Comparison of ENCODE assay signal across 24 cellular contexts in the genomic region with DNA sequence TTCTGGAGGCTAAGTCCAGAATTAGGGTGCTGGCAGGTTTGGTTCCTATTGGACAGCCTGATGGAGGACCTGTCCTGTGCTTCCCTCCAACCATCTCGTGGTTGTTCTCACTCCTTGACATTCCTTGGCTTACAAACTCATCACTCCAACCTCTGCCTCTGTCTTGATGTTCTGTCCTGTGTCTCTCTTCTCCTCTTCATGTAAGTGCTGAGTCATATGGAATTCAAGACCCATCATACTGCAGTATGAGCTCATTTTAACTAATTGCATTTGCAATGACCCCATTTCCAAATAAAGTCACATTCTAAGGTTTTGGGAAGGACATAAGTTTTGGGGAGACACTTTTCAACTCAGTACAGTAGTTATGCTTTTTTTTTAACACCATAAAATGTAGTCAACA.
A peak's percentile ranks its signal among the peaks of the same experiment; 100 is the strongest.
DNase-seq lines count a peak whose midpoint lies in the region; ATAC-seq, FAIRE-seq and TF ChIP-seq lines count a peak whose summit lies in the region.
"Had no signal": no experiment of that assay in that cellular context is flagged by ENCODE, and none has a peak within 500 bp of the region (broad histone marks: within the 10 kb centered on the region; RNA-seq: fewer than 3 reads in every experiment).

No MANE protein-coding gene starts in this region.

- no peak for TF ChIP-seq POLR2A in A549 (IDR thresholded peaks at IDR 0.05; ENCODE audit: low read length)

- no peak for TF ChIP-seq EP300 in A549 (IDR thresholded peaks at IDR 0.05)

- TF ChIP-seq CTCF in A549 (IDR thresholded peaks at IDR 0.05) (no peak), fibroblast of mammary gland (conservative IDR thresholded peaks at IDR 0.05; ENCODE audit: control insufficient read depth, insufficient read depth, low read depth, low read length) (no peak)

- H3K4me2 ChIP-seq in A549: no peak overlapping the region

- WGBS in A549 (ENCODE audit: missing lambda C conversion rate): 0% methylated on average over 1 of the region's 1 CpG

- ATAC-seq in A549: no peak
- no peak for ATAC-seq in HG03139 (IDR thresholded peaks at IDR 0.05; ENCODE audit: unreplicated experiment)

- no peaks in the 10 kb centered on the region for H3K4me1 ChIP-seq in A549
- H3K4me1 ChIP-seq: BE2C, Caco-2, Peyer's patch had no signal

- POLR2A ChIA-PET in A549 (lab: Yijun Ruan, JAX): no interaction called here

- H3K27ac ChIP-seq in A549: no peak overlapping the region
- H3K27ac ChIP-seq: Peyer's patch, SK-N-MC had no signal

- FAIRE-seq in A549 (lab: Jason Lieb, UNC): no peak
- FAIRE-seq: GM12892, GM18507, H54 had no signal

- H3K4me3 ChIP-seq in A549 (no peak overlapping the region), fibroblast of mammary gland (ENCODE audit: control insufficient read depth, low read depth, low read length) (no peak overlapping the region)
- H3K4me3 ChIP-seq: Peyer's patch, SK-N-MC had no signal

- DNase-seq in A549 (ENCODE audit: low read depth in 1 of 2, low spot score in 1 of 2): no peak
- peak; percentile 13 for DNase-seq in HS-5 (ENCODE audit: low read depth)
- peak; percentile 12 for DNase-seq in astrocyte of the hippocampus (ENCODE audit: low read depth, low spot score)
- peak; percentile 3 for DNase-seq in fibroblast of mammary gland (ENCODE audit: low read depth)
- no peak for DNase-seq in superior temporal gyrus (ENCODE audit: extremely low spot score)
- no peak for DNase-seq in cerebellar nuclear complex (lab: John Stamatoyannopoulos, UW)
- no peak for DNase-seq in T1000 (lab: John Stamatoyannopoulos, UW)
- DNase-seq: BE2C; Caco-2; CD4-positive, CD25-positive, alpha-beta regulatory T cell; EL; NCI-H1092 treated with DMSO at 0.1 percent for 48 hours; NCI-H1694; NCI-H2081 treated with DMSO at 0.1 percent for 48 hours; NCI-H446 treated with DMSO at 0.1 percent for 48 hours; NCI-H69; NK-92 treated with Interleukin-12 subunit alpha and Interleukin-12 subunit beta, amount 100 ng/mL, for 24 hours; Peyer's patch; Right ventricle myocardium superior had no signal

- H3K9me3 ChIP-seq in A549: no peaks in the 10 kb centered on the region
- H3K9me3 ChIP-seq: BE2C, Caco-2, Peyer's patch had no signal

- no peak for TF ChIP-seq RAD21 in A549 (conservative IDR thresholded peaks at IDR 0.05 in 1 of 2, IDR thresholded peaks at IDR 0.05 in 1 of 2)

- CTCF ChIA-PET in A549 (lab: Yijun Ruan, JAX): no interaction called here

TF ChIP-seq in A549, 52 proteins besides CTCF, POLR2A, EP300 and RAD21:
- TF ChIP-seq NFE2L2 (conservative IDR thresholded peaks at IDR 0.05; ENCODE audit: low read length) (peak; percentile 39; the same call in 1 of the 2 replicates), MAFK (IDR thresholded peaks at IDR 0.05; ENCODE audit: partially characterized antibody) (peak; percentile 60), EHF (CRISPR knock-in tag; IDR thresholded peaks at IDR 0.05) (no peak)
TF ChIP-seq in A549: peak in this region for 2.

Comparison
In these comparisons a context has a peak if more than half of its experiments do, and no peak if none do; other contexts are left out.
1. DNase-seq: peak in HS-5 (single experiment), astrocyte of the hippocampus (single experiment) and fibroblast of mammary gland (single experiment); none in A549 (0 of 2), superior temporal gyrus (single experiment), cerebellar nuclear complex (0 of 2) and T1000 (single experiment).